21 cellular contexts compared by ENCODE assay signal in genomic region chr1:38266197-38266520, GRCh38.
DNase-seq lines count a peak whose midpoint lies in the region; ATAC-seq, FAIRE-seq and TF ChIP-seq lines count a peak whose summit lies in the region.
"Had no signal": no experiment of that assay in that cellular context is flagged by ENCODE, and none has a peak within 500 bp of the region (broad histone marks: within the 10 kb centered on the region; RNA-seq: fewer than 3 reads in every experiment).

No MANE protein-coding gene starts in this region.

- H3K79me1 ChIP-seq in H1 (ENCODE audit: low read depth, low read length): no peaks in the 10 kb centered on the region

- H2AK5ac ChIP-seq in H1 (ENCODE audit: low read depth, low read length): peak overlapping the region; percentile 25; the same call in 1 of the 2 replicates

- peak; percentile 85 for ATAC-seq in HepG2
- ATAC-seq in right lobe of liver: no peak
- ATAC-seq in GM21576 (IDR thresholded peaks at IDR 0.05; ENCODE audit: unreplicated experiment): no peak
- no peak for ATAC-seq in HG02610 (IDR thresholded peaks at IDR 0.05; ENCODE audit: unreplicated experiment)
- ATAC-seq: Panc1, SK-N-SH treated with all-trans-retinoic acid at 6 μM for 48 hours had no signal

- H3K4me3 ChIP-seq in HepG2 (replicated peaks in 1 of 3; ENCODE audit: insufficient read depth in 1 of 3, low read depth in 2 of 3, low read length in 3 of 3) (no peak overlapping the region), right lobe of liver (no peak overlapping the region), H1 (ENCODE audit: extremely low read depth in 1 of 4, insufficient read depth in 2 of 4, low read depth in 3 of 4, low read length in 4 of 4) (no peak overlapping the region)
- H3K4me3 ChIP-seq: BLaER1 treated with 17β-estradiol and CSF1 and Interleukin-3, amounts not matched to agents 10 nM and 100 nM; GM23248; HAP-1 had no signal

- TF ChIP-seq RAD21 in HepG2 (CRISPR knock-in tag; IDR thresholded peaks at IDR 0.05) (no peak), H1 (IDR thresholded peaks at IDR 0.05 in 1 of 2, conservative IDR thresholded peaks at IDR 0.05 in 1 of 2; ENCODE audit: low read depth in 2 of 2, low read length in 2 of 2) (no peak)

- FAIRE-seq in HepG2 (lab: Jason Lieb, UNC) (no peak), H1 (lab: Jason Lieb, UNC) (no peak)

- H4K20me1 ChIP-seq in HepG2 (ENCODE audit: insufficient read depth, low read length): no peaks in the 10 kb centered on the region
- H4K20me1 ChIP-seq in H1 (replicated peaks in 1 of 2; ENCODE audit: control insufficient read depth in 1 of 2, insufficient read depth in 2 of 2, low read length in 2 of 2): no peaks in the 10 kb centered on the region
- H4K20me1 ChIP-seq: BLaER1 treated with 17β-estradiol and CSF1 and Interleukin-3, amounts not matched to agents 10 nM and 100 nM had no signal

- H3K79me2 ChIP-seq in HepG2 (ENCODE audit: insufficient read depth, low read length): no peaks in the 10 kb centered on the region
- H3K79me2 ChIP-seq in H1 (ENCODE audit: control insufficient read depth in 1 of 2, insufficient read depth in 2 of 2, low read length in 2 of 2): no peaks in the 10 kb centered on the region

- peak overlapping the region; percentile 22 for H3K4ac ChIP-seq in H1 (replicated peaks; ENCODE audit: insufficient read length, low read depth, low read length)

- no peak overlapping the region for H4K91ac ChIP-seq in H1 (replicated peaks; ENCODE audit: insufficient read length, low read length)

- TF ChIP-seq CTCF in HepG2 (CRISPR knock-in tag; IDR thresholded peaks at IDR 0.05) (no peak), right lobe of liver (IDR thresholded peaks at IDR 0.05) (no peak), H1 (IDR thresholded peaks at IDR 0.05; ENCODE audit: control extremely low read depth in 1 of 3, insufficient read depth in 1 of 3, low read depth in 1 of 3, low read length in 3 of 3) (no peak)

- no peaks in the 10 kb centered on the region; a peak in 2 of 5 replicates for H3K27me3 ChIP-seq in HepG2 (ENCODE audit: control insufficient read depth in 1 of 2, insufficient read depth in 2 of 2, low read length in 2 of 2)
- H3K27me3 ChIP-seq in right lobe of liver: no peaks in the 10 kb centered on the region
- no peaks in the 10 kb centered on the region; a peak in 1 of 7 replicates for H3K27me3 ChIP-seq in H1 (replicated peaks in 1 of 4; ENCODE audit: control insufficient read depth in 3 of 4, extremely low read depth in 1 of 4, insufficient read depth in 3 of 4, low read length in 3 of 4)
- H3K27me3 ChIP-seq: BLaER1 treated with 17β-estradiol and CSF1 and Interleukin-3, amounts not matched to agents 10 nM and 100 nM had no signal

- no peak overlapping the region for H4K8ac ChIP-seq in H1 (ENCODE audit: extremely low read depth, insufficient read depth, low read length)

- peak overlapping the region; percentile 36; the same call in 1 of the 2 replicates for H2BK20ac ChIP-seq in H1 (ENCODE audit: low read length)

- H3K36me3 ChIP-seq in HepG2 (replicated peaks in 1 of 2; ENCODE audit: control insufficient read depth in 1 of 2, insufficient read depth in 2 of 2, low read length in 2 of 2) (no peaks in the 10 kb centered on the region), right lobe of liver (no peaks in the 10 kb centered on the region), H1 (ENCODE audit: control insufficient read depth in 2 of 4, insufficient read depth in 4 of 4, low read length in 3 of 4) (no peaks in the 10 kb centered on the region)
- H3K36me3 ChIP-seq: BLaER1 treated with 17β-estradiol and CSF1 and Interleukin-3, amounts not matched to agents 10 nM and 100 nM; HAP-1 had no signal

- CTCF ChIA-PET in HepG2 (lab: Yijun Ruan, JAX; ENCODE audit: low intra/inter-chr PET ratio, low total read pairs): no interaction called here
- CTCF ChIA-PET in H1 (lab: Charles Lee; ENCODE audit: partially characterized antibody): no interaction called here

- H4K5ac ChIP-seq in H1 (ENCODE audit: insufficient read length, low read depth, low read length): no peak overlapping the region

- no peak overlapping the region for H2BK5ac ChIP-seq in H1 (ENCODE audit: low read depth, low read length)

- H3K27ac ChIP-seq in HepG2 (ENCODE audit: extremely low read length, insufficient read depth, low read length) (no peak overlapping the region), right lobe of liver (no peak overlapping the region), H1 (ENCODE audit: low read depth, low read length) (no peak overlapping the region)
- H3K27ac ChIP-seq: BLaER1 treated with 17β-estradiol and CSF1 and Interleukin-3, amounts not matched to agents 10 nM and 100 nM; GM23248 had no signal

- no peak overlapping the region for H2AFZ ChIP-seq in HepG2 (ENCODE audit: low read length)
- no peak overlapping the region for H2AFZ ChIP-seq in H1 (ENCODE audit: low read length)
- H2AFZ ChIP-seq: GM23248 had no signal

- no peak overlapping the region for H2BK120ac ChIP-seq in H1 (replicated peaks; ENCODE audit: low read depth, low read length)

- POLR2A ChIA-PET in HepG2 (lab: Yijun Ruan, JAX): no interaction called here
- POLR2A ChIA-PET in H1 (lab: Charles Lee; ENCODE audit: partially characterized antibody): interaction anchor here (0.9 kb wide), 1 partner anchor 9 kb away, joined by 3 read pairs; no protein-coding TSS in a partner anchor

- H2BK12ac ChIP-seq in H1 (ENCODE audit: low read depth, low read length): peak overlapping the region; percentile 55; the same call in 1 of the 2 replicates

- no peak for TF ChIP-seq POLR2A in HepG2 (IDR thresholded peaks at IDR 0.05; ENCODE audit: insufficient read depth in 1 of 2, low read depth in 2 of 2, low read length in 2 of 2)
- no peak for TF ChIP-seq POLR2A in right lobe of liver (IDR thresholded peaks at IDR 0.05)
- no peak for TF ChIP-seq POLR2A in H1 (IDR thresholded peaks at IDR 0.05; ENCODE audit: control extremely low read depth in 1 of 2, low read depth in 2 of 2, low read length in 2 of 2)

- no peak overlapping the region for H3K4me2 ChIP-seq in HepG2 (ENCODE audit: low read depth, low read length)
- H3K4me2 ChIP-seq in H1 (ENCODE audit: insufficient read depth in 1 of 2, low read depth in 2 of 2, low read length in 2 of 2): no peak overlapping the region
- H3K4me2 ChIP-seq: BLaER1 treated with 17β-estradiol and CSF1 and Interleukin-3, amounts not matched to agents 10 nM and 100 nM had no signal

- H3K9ac ChIP-seq in HepG2 (ENCODE audit: insufficient read depth, low read depth, low read length): no peak overlapping the region
- H3K9ac ChIP-seq in H1 (replicated peaks in 1 of 4; ENCODE audit: extremely low read depth in 1 of 4, low read depth in 3 of 4, low read length in 3 of 4): no peak overlapping the region
- H3K9ac ChIP-seq: BLaER1 treated with 17β-estradiol and CSF1 and Interleukin-3, amounts not matched to agents 10 nM and 100 nM; GM23248 had no signal

- H3K14ac ChIP-seq in H1 (ENCODE audit: insufficient read length): no peak overlapping the region

- TF ChIP-seq EP300 in HepG2 (IDR thresholded peaks at IDR 0.05; ENCODE audit: low read depth in 2 of 2, low read length in 2 of 2) (peak in 1 of 2 experiments; percentile 58; a peak in 3 of 4 replicates), HepG2 (CRISPR knock-in tag; IDR thresholded peaks at IDR 0.05; ENCODE audit: borderline replicate concordance) (no peak), H1 (IDR thresholded peaks at IDR 0.05; ENCODE audit: borderline replicate concordance in 1 of 2, low read depth in 2 of 2, low read length in 2 of 2) (no peak)

- H3K23ac ChIP-seq in H1 (ENCODE audit: insufficient read length): no peak overlapping the region

- H3K23me2 ChIP-seq in H1 (ENCODE audit: low read depth, low read length): no peaks in the 10 kb centered on the region

- H3K4me1 ChIP-seq in HepG2 (ENCODE audit: insufficient read depth, low read length): peaks cover 16% of the 10 kb centered on the region
- H3K4me1 ChIP-seq in right lobe of liver: no peaks in the 10 kb centered on the region
- H3K4me1 ChIP-seq in H1 (replicated peaks in 1 of 4; ENCODE audit: control insufficient read depth in 3 of 4, insufficient read depth in 4 of 4, low read length in 3 of 4): peaks cover 7 to 24% (median 17%) of the 10 kb centered on the region in 4 experiments
- H3K4me1 ChIP-seq: HAP-1 had no signal

- BruUV-seq in HepG2 (replicated peaks; lab: Mats Ljungman, UMichigan): no TSS peak

- in situ Hi-C loops in HepG2 (cut with HindIII; ENCODE audit: extremely low pct_ligation_motif_present, low pct_unique_long_range_greater_than_20kb): no loop called here

- H2BK15ac ChIP-seq in H1 (ENCODE audit: low read length): no peak overlapping the region

- 0% methylated on average over 5 of the region's 5 CpGs for WGBS in HepG2 (ENCODE audit: low lambda C conversion rate)
- 56% methylated on average over 5 of the region's 5 CpGs for WGBS in right lobe of liver (ENCODE audit: insufficient coverage, low coverage, low lambda C conversion rate, missing lambda C conversion rate)
- 88% methylated on average over 5 of the region's 5 CpGs; no CpG with 5 or more reads in 1 of the 2 experiments for WGBS in H1 (ENCODE audit: extremely low coverage in 1 of 2, insufficient coverage in 1 of 2, insufficient read length in 1 of 2, insufficient replicate concordance in 2 of 2, low coverage in 1 of 2, low lambda C conversion rate in 2 of 2, missing lambda C conversion rate in 1 of 2), 2 experiments

- peak overlapping the region; percentile 42; the same call in 1 of the 2 replicates for H3K18ac ChIP-seq in H1 (ENCODE audit: extremely low read depth, low read length)

- intact Hi-C loops in HepG2 (cut with micrococcal nuclease; ENCODE audit: unreplicated experiment) (no loop called here), right lobe of liver (cut with DNase I) (no loop called here)

- DNase-seq in HepG2 (ENCODE audit: low spot score) (peak; percentile 61), right lobe of liver (no peak), H1 (ENCODE audit: low read depth in 1 of 2, low spot score in 2 of 2) (no peak), mucosa of gallbladder (ENCODE audit: low spot score) (peak; percentile 62), NCI-H446 (lab: John Stamatoyannopoulos, UW) (no peak), mesenteric fat pad (ENCODE audit: low spot score) (no peak)
- DNase-seq: 8988T; CD4-positive, alpha-beta memory T cell; GM23248; KBM-7; NCI-H1092; NCI-H1436; NCI-H187 treated with DMSO at 0.1 percent for 48 hours; NCI-H2107; NCI-H510A had no signal

- H3K56ac ChIP-seq in H1 (replicated peaks; ENCODE audit: insufficient read length, low read depth, low read length): no peak overlapping the region

- H3K9me3 ChIP-seq in HepG2 (ENCODE audit: low read length): no peaks in the 10 kb centered on the region
- H3K9me3 ChIP-seq in right lobe of liver: no peaks in the 10 kb centered on the region
- no peaks in the 10 kb centered on the region; a peak in 1 of 4 replicates for H3K9me3 ChIP-seq in H1 (ENCODE audit: insufficient read depth in 2 of 2, low read depth in 1 of 2, low read length in 1 of 2)
- H3K9me3 ChIP-seq: BLaER1 treated with 17β-estradiol and CSF1 and Interleukin-3, amounts not matched to agents 10 nM and 100 nM; HAP-1 had no signal

TF ChIP-seq in HepG2, 621 proteins besides CTCF, POLR2A, EP300 and RAD21 (continues in another document):
- TF ChIP-seq ZNF792 (CRISPR knock-in tag; IDR thresholded peaks at IDR 0.05): no peak
- no peak for TF ChIP-seq ZNF329 (CRISPR knock-in tag; IDR thresholded peaks at IDR 0.05; ENCODE audit: low read depth)

TF ChIP-seq in H1, 55 proteins besides CTCF, POLR2A, EP300 and RAD21 (continues in another document):
- TF ChIP-seq KDM4A (IDR thresholded peaks at IDR 0.05; ENCODE audit: low read depth, low read length, severe bottlenecking): no peak
- TF ChIP-seq SUZ12 (IDR thresholded peaks at IDR 0.05; ENCODE audit: low read length): no peak

Comparison
In these comparisons a context has a peak if more than half of its experiments do, and no peak if none do; other contexts are left out.
1. DNase-seq: peak in HepG2 (single experiment) and mucosa of gallbladder (single experiment); none in right lobe of liver (0 of 3), H1 (0 of 2), NCI-H446 (0 of 2) and mesenteric fat pad (single experiment).
2. Of the 41 proteins assayed by ChIP-seq in both HepG2 and H1: peak only in HepG2: FOSL1, JUN, JUND and MAX; only in H1: none; in both: none; in neither: 34; mixed calls (peak in some experiments, not most) for 3.